In genomic region chr4:2756691-2757350, GRCh38 we compare ENCODE assay signal across 1 cellular context.
TF ChIP-seq lines count a peak whose summit lies in the region.

No MANE protein-coding gene starts in this region.

TF ChIP-seq in H1, 55 proteins besides CTCF, POLR2A, EP300 and RAD21 (continued from another document):
- TF ChIP-seq, protein P1, sequence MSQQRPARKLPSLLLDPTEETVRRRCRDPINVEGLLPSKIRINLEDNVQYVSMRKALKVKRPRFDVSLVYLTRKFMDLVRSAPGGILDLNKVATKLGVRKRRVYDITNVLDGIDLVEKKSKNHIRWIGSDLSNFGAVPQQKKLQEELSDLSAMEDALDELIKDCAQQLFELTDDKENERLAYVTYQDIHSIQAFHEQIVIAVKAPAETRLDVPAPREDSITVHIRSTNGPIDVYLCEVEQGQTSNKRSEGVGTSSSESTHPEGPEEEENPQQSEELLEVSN (IDR thresholded peaks at IDR 0.05), result peak; percentile 58
- TF ChIP-seq TCF12 (IDR thresholded peaks at IDR 0.05; ENCODE audit: low read depth, low read length), result no peak
- TF ChIP-seq, protein P2, sequence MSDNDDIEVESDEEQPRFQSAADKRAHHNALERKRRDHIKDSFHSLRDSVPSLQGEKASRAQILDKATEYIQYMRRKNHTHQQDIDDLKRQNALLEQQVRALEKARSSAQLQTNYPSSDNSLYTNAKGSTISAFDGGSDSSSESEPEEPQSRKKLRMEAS (IDR thresholded peaks at IDR 0.05), result peak; percentile 70
TF ChIP-seq in H1: peak in this region for 2.
